Comparison of ENCODE assay signal across 24 cellular contexts in the genomic region with DNA sequence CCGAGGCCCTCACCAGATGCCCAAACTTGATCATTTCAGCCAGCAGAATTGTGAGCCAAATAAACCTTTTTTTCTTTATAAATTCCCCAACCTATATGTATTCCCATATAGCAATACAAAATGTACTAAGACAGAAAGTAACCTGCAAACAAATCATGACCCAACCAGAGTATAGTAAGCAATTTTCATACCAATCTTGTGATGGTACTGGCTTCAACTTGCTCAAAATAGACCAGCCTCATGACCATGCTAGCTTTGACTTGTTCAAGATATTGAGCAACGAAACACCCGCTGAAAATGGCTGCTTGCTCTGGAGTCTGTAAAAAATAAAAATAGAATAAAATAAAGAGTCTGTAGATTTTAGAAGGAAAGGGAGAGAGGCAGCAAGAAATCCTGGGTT.
DNase-seq lines count a peak whose midpoint lies in the region; FAIRE-seq and TF ChIP-seq lines count a peak whose summit lies in the region.
"Had no signal": no experiment of that assay in that cellular context is flagged by ENCODE, and none has a peak within 500 bp of the region (broad histone marks: within the 10 kb centered on the region; RNA-seq: fewer than 3 reads in every experiment).

No MANE protein-coding gene starts in this region.

- intact Hi-C loops in CD14-positive monocyte (cut with micrococcal nuclease), result no loop called here

- H3K4me3 Mint-ChIP-seq in CD14-positive monocyte, result no peak overlapping the region
- H3K4me3 Mint-ChIP-seq: CD8-positive, alpha-beta T cell; GM23338; IgD-negative memory B cell had no signal

- H3K9me3 Mint-ChIP-seq in CD14-positive monocyte, result peaks cover 0 to 6% (median 4%) of the 10 kb centered on the region in 7 donors
- H3K9me3 Mint-ChIP-seq: CD8-positive, alpha-beta T cell had no signal

- TF ChIP-seq CTCF in bronchial epithelial cell (IDR thresholded peaks at IDR 0.05; ENCODE audit: insufficient read depth, low read length, severe bottlenecking), result no peak
- TF ChIP-seq CTCF in foreskin fibroblast (IDR thresholded peaks at IDR 0.05; ENCODE audit: low read depth, low read length), result no peak
- TF ChIP-seq CTCF in CD14-positive monocyte (IDR thresholded peaks at IDR 0.05), result no peak

- no peak overlapping the region for H3K4me3 ChIP-seq in bronchial epithelial cell (ENCODE audit: low read depth, low read length)
- no peak overlapping the region for H3K4me3 ChIP-seq in foreskin fibroblast (ENCODE audit: low read depth in 1 of 2, low read length in 2 of 2)
- H3K4me3 ChIP-seq: BLaER1 treated with 17β-estradiol and CSF1 and Interleukin-3, amounts not matched to agents 10 nM and 100 nM; GM23338; Peyer's patch; SJSA1 had no signal

- H3K27ac Mint-ChIP-seq in CD14-positive monocyte, result no peak overlapping the region
- H3K27ac Mint-ChIP-seq: CD8-positive, alpha-beta T cell; GM23338; IgD-negative memory B cell had no signal

- POLR2A ChIA-PET in HEK293T (lab: Yijun Ruan, JAX), result no interaction called here

- no peaks in the 10 kb centered on the region for H3K36me3 Mint-ChIP-seq in CD14-positive monocyte
- H3K36me3 Mint-ChIP-seq: CD8-positive, alpha-beta T cell; IgD-negative memory B cell had no signal

- CTCF ChIA-PET in HEK293T (lab: Yijun Ruan, JAX), result no interaction called here

- no peaks in the 10 kb centered on the region for H3K27me3 ChIP-seq in bronchial epithelial cell (ENCODE audit: control insufficient read depth, insufficient read depth, low read length)
- H3K27me3 ChIP-seq: BLaER1 treated with 17β-estradiol and CSF1 and Interleukin-3, amounts not matched to agents 10 nM and 100 nM; Peyer's patch; SJSA1 had no signal

- FAIRE-seq in bronchial epithelial cell (lab: Jason Lieb, UNC) (no peak), GM12891 (lab: Jason Lieb, UNC) (no peak)

- no peaks in the 10 kb centered on the region for H3K36me3 ChIP-seq in bronchial epithelial cell (ENCODE audit: control insufficient read depth, insufficient read depth, low read length)
- H3K36me3 ChIP-seq: BLaER1 treated with 17β-estradiol and CSF1 and Interleukin-3, amounts not matched to agents 10 nM and 100 nM; Peyer's patch; SJSA1 had no signal

- H3K4me1 Mint-ChIP-seq in CD14-positive monocyte, result no peaks in the 10 kb centered on the region
- H3K4me1 Mint-ChIP-seq: GM23338, IgD-negative memory B cell had no signal

- no peak for TF ChIP-seq POLR2A in GM12891 (IDR thresholded peaks at IDR 0.05; ENCODE audit: low read depth, low read length)

- peak; percentile 35 for DNase-seq in HPDE6-E6E7 (ENCODE audit: extremely low spot score)
- peak; percentile 96 for DNase-seq in bronchial epithelial cell (ENCODE audit: low read depth)
- DNase-seq in foreskin fibroblast, result peak; percentile 12 to 25
- no peak for DNase-seq in CD14-positive monocyte (ENCODE audit: low spot score)
- no peak for DNase-seq in GM12891 (ENCODE audit: insufficient read length, low spot score)
- DNase-seq in HEK293T (ENCODE audit: extremely low spot score), result no peak
- no peak for DNase-seq in amniotic stem cell (lab: John Stamatoyannopoulos, UW)
- DNase-seq: CD8-positive, alpha-beta T cell; DMS53; EL; GF-D8; HCEC 1CT; MV-4-11; NCI-H1105 treated with DMSO at 0.1 percent for 48 hours; NCI-H1694; NCI-H2081; NCI-H2171; NCI-H345; NCI-H524; Peyer's patch had no signal

- peaks cover 0 to 6% (median 0%) of the 10 kb centered on the region in 3 donors for H3K27me3 Mint-ChIP-seq in CD14-positive monocyte (ENCODE audit: low read depth in 3 of 3)

TF ChIP-seq in GM12891, 5 proteins besides CTCF, POLR2A, EP300 and RAD21:
- TF ChIP-seq POU2F2 (IDR thresholded peaks at IDR 0.05; ENCODE audit: low read depth, low read length) (no peak), SPI1 (IDR thresholded peaks at IDR 0.05; ENCODE audit: low read depth, low read length) (no peak), PAX5 (IDR thresholded peaks at IDR 0.05; ENCODE audit: insufficient read depth, low read length, severe bottlenecking) (no peak), TAF1 (IDR thresholded peaks at IDR 0.05; ENCODE audit: low read depth, low read length) (no peak), POLR2AphosphoS5 (IDR thresholded peaks at IDR 0.05; ENCODE audit: low read depth, low read length) (no peak)

TF ChIP-seq in HEK293T, 16 proteins besides CTCF, POLR2A, EP300 and RAD21:
- no peak for TF ChIP-seq BHLHE40 (IDR thresholded peaks at IDR 0.05; ENCODE audit: borderline replicate concordance)
- TF ChIP-seq PKNOX1 (IDR thresholded peaks at IDR 0.05), result no peak
- no peak for TF ChIP-seq FOXA1 (IDR thresholded peaks at IDR 0.05)
- no peak for TF ChIP-seq FOXM1 (IDR thresholded peaks at IDR 0.05; ENCODE audit: borderline replicate concordance)
- TF ChIP-seq SP1 (IDR thresholded peaks at IDR 0.05), result no peak
- no peak for TF ChIP-seq ELF4 (IDR thresholded peaks at IDR 0.05)

Comparison
In these comparisons a context has a peak if more than half of its experiments do, and no peak if none do; other contexts are left out.
1. DNase-seq: peak in HPDE6-E6E7 (single experiment), bronchial epithelial cell (single experiment) and foreskin fibroblast (2 of 2); none in CD14-positive monocyte (single experiment), GM12891 (single experiment), HEK293T (single experiment) and amniotic stem cell (single experiment).